8 cellular contexts compared by ENCODE assay signal in genomic region chr2:213152888-213153287, GRCh38. TPM values are rescaled to one million over a fixed set of nuclear protein-coding genes. Genes with fewer than 3 reads are reported as not detected.
DNase-seq lines count a peak whose midpoint lies in the region; ATAC-seq and TF ChIP-seq lines count a peak whose summit lies in the region.

No MANE protein-coding gene starts in this region.

- H3K4me3 Mint-ChIP-seq in activated CD8-positive, alpha-beta T cell treated with anti-CD3 and anti-CD28 coated beads for 36 hours: peak overlapping the region; percentile 83

- H3K79me2 ChIP-seq in GM23248 (ENCODE audit: insufficient read depth) (peaks cover 31% of the 10 kb centered on the region), smooth muscle cell (ENCODE audit: low read depth) (no peaks in the 10 kb centered on the region)

- peaks cover 12% of the 10 kb centered on the region for H3K27me3 Mint-ChIP-seq in activated CD8-positive, alpha-beta T cell treated with anti-CD3 and anti-CD28 coated beads for 36 hours

- H3K27ac Mint-ChIP-seq in activated CD8-positive, alpha-beta T cell treated with anti-CD3 and anti-CD28 coated beads for 36 hours: peak overlapping the region; percentile 87

- CTCF ChIA-PET in activated CD8-positive, alpha-beta T cell treated with anti-CD3 and anti-CD28 coated beads for 36 hours (lab: Charles Lee): interaction anchor here (0.6 to 2.4 kb wide), 16 partner anchors 8 to 465 kb away, joined by 3 to 36 read pairs (median 6); no protein-coding TSS in a partner anchor

- H3K36me3 ChIP-seq in GM23248 (ENCODE audit: low read depth): no peaks in the 10 kb centered on the region
- no peaks in the 10 kb centered on the region for H3K36me3 ChIP-seq in smooth muscle cell (ENCODE audit: low read depth)

- H3K9me2 ChIP-seq in GM23248 (ENCODE audit: insufficient read depth): no peaks in the 10 kb centered on the region

- POLR2A ChIA-PET in activated CD8-positive, alpha-beta T cell treated with anti-CD3 and anti-CD28 coated beads for 36 hours (lab: Charles Lee): interaction anchor here (0.6 to 3.2 kb wide), 7 partner anchors 22 to 289 kb away, joined by 3 to 14 read pairs (median 4); no protein-coding TSS in a partner anchor

- peaks cover 47% of the 10 kb centered on the region for H3K4me1 Mint-ChIP-seq in activated CD8-positive, alpha-beta T cell treated with anti-CD3 and anti-CD28 coated beads for 36 hours (ENCODE audit: low read depth)

- WGBS in GM23248 (ENCODE audit: low coverage in 1 of 2, low lambda C conversion rate in 2 of 2, missing lambda C conversion rate in 2 of 2), 2 experiments: 9 to 10% methylated on average over 6 of the region's 6 CpGs
- WGBS in right cardiac atrium: 54% methylated on average over 6 of the region's 6 CpGs
- WGBS in smooth muscle cell (ENCODE audit: low lambda C conversion rate): 80% methylated on average over 6 of the region's 6 CpGs

- H3K4me1 ChIP-seq in GM23248 (ENCODE audit: insufficient read depth) (peaks cover 18% of the 10 kb centered on the region), right cardiac atrium (ENCODE audit: control insufficient read depth, insufficient read depth, low read length) (no peaks in the 10 kb centered on the region), smooth muscle cell (ENCODE audit: low read depth) (peaks cover 32% of the 10 kb centered on the region)

- DNase-seq in GM23248: no peak
- DNase-seq in activated CD8-positive, alpha-beta T cell treated with anti-CD3 and anti-CD28 coated beads for 36 hours: no peak
- no peak for DNase-seq in right cardiac atrium
- no peak for DNase-seq in smooth muscle cell (lab: John Stamatoyannopoulos, UW; ENCODE audit: unreplicated experiment)
- no peak for DNase-seq in GM10266 (ENCODE audit: extremely low spot score)
- no peak for DNase-seq in stimulated activated CD4-positive, alpha-beta T cell treated with anti-CD3 and anti-CD28 coated beads, Interleukin-12 subunit alpha, Interleukin-12 subunit beta, amount 100 ng/mL, for 4 hours

- H3K27ac ChIP-seq in GM23248: peak overlapping the region; percentile 85
- H3K27ac ChIP-seq in right cardiac atrium (ENCODE audit: low read length): no peak overlapping the region
- H3K27ac ChIP-seq in smooth muscle cell (ENCODE audit: low read depth): peak overlapping the region; percentile 65

- peak overlapping the region; percentile 76 for H2AFZ ChIP-seq in GM23248
- peak overlapping the region; percentile 99 for H2AFZ ChIP-seq in smooth muscle cell (ENCODE audit: low read depth)

- H3K4me2 ChIP-seq in GM23248 (ENCODE audit: unreplicated experiment) (peak overlapping the region; percentile 94), smooth muscle cell (peak overlapping the region; percentile 98)

- intact Hi-C loops in activated CD8-positive, alpha-beta T cell treated with anti-CD3 and anti-CD28 coated beads for 36 hours (cut with micrococcal nuclease): loop anchor here (1.0 to 5.0 kb wide), 7 partner anchors 36 to 466 kb away; no protein-coding TSS in a partner anchor
- intact Hi-C loops in right cardiac atrium (cut with DNase I): loop anchor here (1.0 to 10.0 kb wide), 4 partner anchors 376 to 466 kb away; no protein-coding TSS in a partner anchor

- H3K27me3 ChIP-seq in GM23248 (replicated peaks; ENCODE audit: insufficient read depth) (no peaks in the 10 kb centered on the region), right cardiac atrium (ENCODE audit: control insufficient read depth, insufficient read depth) (no peaks in the 10 kb centered on the region), smooth muscle cell (ENCODE audit: low read depth) (no peaks in the 10 kb centered on the region)

- no peaks in the 10 kb centered on the region for H4K20me1 ChIP-seq in GM23248 (ENCODE audit: insufficient read depth)
- no peaks in the 10 kb centered on the region for H4K20me1 ChIP-seq in smooth muscle cell (ENCODE audit: low read depth)

- no peaks in the 10 kb centered on the region for H3K9me3 ChIP-seq in GM23248 (ENCODE audit: low read depth)
- no peaks in the 10 kb centered on the region for H3K9me3 ChIP-seq in right cardiac atrium (ENCODE audit: control insufficient read depth, low read length)
- no peaks in the 10 kb centered on the region for H3K9me3 ChIP-seq in smooth muscle cell (replicated peaks; ENCODE audit: low read depth)

- H3K9ac ChIP-seq in GM23248: peak overlapping the region; percentile 91
- peak overlapping the region; percentile 53 for H3K9ac ChIP-seq in smooth muscle cell (ENCODE audit: low read depth)

- peaks cover 28% of the 10 kb centered on the region for H3F3A ChIP-seq in GM23248 (ENCODE audit: insufficient read depth)
- H3F3A ChIP-seq in smooth muscle cell (ENCODE audit: low read depth): peaks cover 15% of the 10 kb centered on the region

- peak overlapping the region; percentile 75 for H3K4me3 ChIP-seq in GM23248
- peak overlapping the region; percentile 80 for H3K4me3 ChIP-seq in right cardiac atrium (ENCODE audit: low read length)
- peak overlapping the region; percentile 99 for H3K4me3 ChIP-seq in smooth muscle cell

- in situ Hi-C loops in GM23248 (cut with MboI): loop anchor here (5.0 to 10.0 kb wide), 2 partner anchors 378 to 466 kb away; no protein-coding TSS in a partner anchor

- ATAC-seq in activated CD8-positive, alpha-beta T cell treated with anti-CD3 and anti-CD28 coated beads for 36 hours: no peak
- ATAC-seq in right cardiac atrium (no peak), HG03565 (IDR thresholded peaks at IDR 0.05; ENCODE audit: unreplicated experiment) (no peak), GM18498 (IDR thresholded peaks at IDR 0.05; ENCODE audit: unreplicated experiment) (no peak)

- no peaks in the 10 kb centered on the region for H3K9me3 Mint-ChIP-seq in activated CD8-positive, alpha-beta T cell treated with anti-CD3 and anti-CD28 coated beads for 36 hours

- peaks cover 3% of the 10 kb centered on the region for H3K36me3 Mint-ChIP-seq in activated CD8-positive, alpha-beta T cell treated with anti-CD3 and anti-CD28 coated beads for 36 hours (ENCODE audit: low read depth)

- TF ChIP-seq CTCF in activated CD8-positive, alpha-beta T cell treated with anti-CD3 and anti-CD28 coated beads for 36 hours (IDR thresholded peaks at IDR 0.05): no peak
- TF ChIP-seq CTCF in smooth muscle cell (IDR thresholded peaks at IDR 0.05; ENCODE audit: borderline replicate concordance, insufficient read depth, poor library complexity, severe bottlenecking): no peak
- no peak for TF ChIP-seq CTCF in GM10266 (IDR thresholded peaks at IDR 0.05; ENCODE audit: control insufficient read depth, insufficient read depth, low read depth, missing control alignments)

RNA-seq across cellular contexts. Expression of gene IKZF2, which starts 1.5 kb away (rescaled TPM):
- 13.5 and 19.6 TPM in 2 replicates for total RNA-seq in GM23248 (2014; rRNA removed; shearing (Covaris generic))
- 1.6 and 3.4 TPM in 2 replicates for polyA plus RNA-seq in GM23248 (2016; fragmentation: Nextera tagmentation; extraction: Ambion mirVana)
- 10 to 100 TPM; 24.4 to 28.7 TPM for total RNA-seq in activated CD8-positive, alpha-beta T cell treated with anti-CD3 and anti-CD28 coated beads for 36 hours
- total RNA-seq in right cardiac atrium: 1 to 10 TPM; 5.8 to 8.1 (median 6.9) TPM
- polyA plus RNA-seq in right cardiac atrium: 1.0 TPM
- total RNA-seq in smooth muscle cell: 12.5 and 16.5 TPM in 2 replicates
- 0.69 and 1.2 TPM in 2 replicates for polyA plus RNA-seq in smooth muscle cell
